1 cellular context compared by ENCODE assay signal in the genomic region with DNA sequence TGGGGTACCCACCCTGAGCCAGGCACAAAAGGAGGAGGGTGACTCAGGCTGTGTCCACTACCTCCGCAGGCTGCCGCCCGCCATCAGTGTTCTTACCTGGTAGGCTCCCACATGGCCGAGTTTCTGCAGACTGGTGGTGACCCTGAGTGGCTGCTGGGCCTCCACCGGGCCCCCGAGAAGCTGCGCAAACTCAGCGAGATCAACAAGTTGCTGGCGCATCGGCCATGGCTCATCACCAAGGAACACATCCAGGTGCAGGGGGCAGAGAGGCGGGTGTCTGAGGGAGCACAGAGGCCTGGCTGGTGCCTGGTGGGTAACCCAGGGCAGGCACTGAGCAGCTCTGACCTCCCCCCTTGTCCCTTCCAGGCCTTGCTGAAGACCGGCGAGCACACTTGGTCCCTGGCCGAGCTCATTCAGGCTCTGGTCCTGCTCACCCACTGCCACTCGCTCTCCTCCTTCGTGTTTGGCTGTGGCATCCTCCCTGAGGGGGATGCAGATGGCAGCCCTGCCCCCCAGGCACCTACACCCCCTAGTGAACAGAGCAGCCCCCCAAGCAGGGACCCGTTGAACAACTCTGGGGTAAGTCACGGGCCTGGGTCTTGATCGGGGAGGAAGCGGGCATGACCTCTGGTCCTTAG.
TF ChIP-seq lines count a peak whose summit lies in the region.

No MANE protein-coding gene starts in this region.

TF ChIP-seq in K562, 482 proteins besides CTCF, POLR2A, EP300 and RAD21:
- TF ChIP-seq KAT2B (IDR thresholded peaks at IDR 0.05; ENCODE audit: low read depth, low read length) (no peak), POLR2G (IDR thresholded peaks at IDR 0.05; ENCODE audit: low read depth, low read length) (peak; percentile 65), RBFOX2 (IDR thresholded peaks at IDR 0.05; ENCODE audit: low read depth, low read length) (peak; percentile 69), HDAC8 (tag; IDR thresholded peaks at IDR 0.05) (no peak), ZNF695 (CRISPR knock-in tag; IDR thresholded peaks at IDR 0.05) (no peak), TSC22D4 (tag; IDR thresholded peaks at IDR 0.05) (no peak), ZFP36 (IDR thresholded peaks at IDR 0.05; ENCODE audit: low read depth, low read length, partially characterized antibody) (no peak), RBM22 (IDR thresholded peaks at IDR 0.05; ENCODE audit: low read depth, low read length, poor library complexity, severe bottlenecking) (peak; percentile 93), FOXJ3 (CRISPR knock-in tag; IDR thresholded peaks at IDR 0.05) (no peak), GTF2F1 (IDR thresholded peaks at IDR 0.05; ENCODE audit: low read depth, low read length) (no peak), NFXL1 (CRISPR knock-in tag; IDR thresholded peaks at IDR 0.05) (no peak)
- TF ChIP-seq, protein P1, sequence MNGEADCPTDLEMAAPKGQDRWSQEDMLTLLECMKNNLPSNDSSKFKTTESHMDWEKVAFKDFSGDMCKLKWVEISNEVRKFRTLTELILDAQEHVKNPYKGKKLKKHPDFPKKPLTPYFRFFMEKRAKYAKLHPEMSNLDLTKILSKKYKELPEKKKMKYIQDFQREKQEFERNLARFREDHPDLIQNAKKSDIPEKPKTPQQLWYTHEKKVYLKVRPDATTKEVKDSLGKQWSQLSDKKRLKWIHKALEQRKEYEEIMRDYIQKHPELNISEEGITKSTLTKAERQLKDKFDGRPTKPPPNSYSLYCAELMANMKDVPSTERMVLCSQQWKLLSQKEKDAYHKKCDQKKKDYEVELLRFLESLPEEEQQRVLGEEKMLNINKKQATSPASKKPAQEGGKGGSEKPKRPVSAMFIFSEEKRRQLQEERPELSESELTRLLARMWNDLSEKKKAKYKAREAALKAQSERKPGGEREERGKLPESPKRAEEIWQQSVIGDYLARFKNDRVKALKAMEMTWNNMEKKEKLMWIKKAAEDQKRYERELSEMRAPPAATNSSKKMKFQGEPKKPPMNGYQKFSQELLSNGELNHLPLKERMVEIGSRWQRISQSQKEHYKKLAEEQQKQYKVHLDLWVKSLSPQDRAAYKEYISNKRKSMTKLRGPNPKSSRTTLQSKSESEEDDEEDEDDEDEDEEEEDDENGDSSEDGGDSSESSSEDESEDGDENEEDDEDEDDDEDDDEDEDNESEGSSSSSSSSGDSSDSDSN (IDR thresholded peaks at IDR 0.05; ENCODE audit: borderline replicate concordance in 1 of 2, low read depth in 2 of 2, low read length in 2 of 2), result no peak
TF ChIP-seq in K562: peak in this region for 3.
